11 cellular contexts compared by ENCODE assay signal in genomic region chr5:136066705-136067271, GRCh38. TPM values are rescaled to one million over a fixed set of nuclear protein-coding genes. Genes with fewer than 3 reads are reported as not detected.
DNase-seq lines count a peak whose midpoint lies in the region; ATAC-seq and TF ChIP-seq lines count a peak whose summit lies in the region.
"Had no signal": no experiment of that assay in that cellular context is flagged by ENCODE, and none has a peak within 500 bp of the region (broad histone marks: within the 10 kb centered on the region; RNA-seq: fewer than 3 reads in every experiment).

No MANE protein-coding gene starts in this region.

- H3K27ac Mint-ChIP-seq in activated T-helper 1 cell treated with anti-CD3 and anti-CD28 coated beads, Interleukin-12 subunit alpha, Interleukin-12 subunit beta, Interleukin-2, Interleukin-4 antibody, amounts not matched to agents 30 ng/mL and 10 ng/mL and 1 ng/mL, durations not matched to agents 14 hours and 24 hours and 36 hours = no peak overlapping the region
- H3K27ac Mint-ChIP-seq: activated T-cell treated with anti-CD3 and anti-CD28 coated beads, Interleukin-2, amount 50 U/mL, for 72 hours had no signal

- no peak for TF ChIP-seq POLR2A in sigmoid colon (IDR thresholded peaks at IDR 0.05)

- H3K27me3 ChIP-seq in sigmoid colon = no peaks in the 10 kb centered on the region

- intact Hi-C loops in sigmoid colon (cut with DNase I) = no loop called here
- intact Hi-C loops in activated T-helper 1 cell treated with anti-CD3 and anti-CD28 coated beads, Interleukin-12 subunit alpha, Interleukin-12 subunit beta, Interleukin-2, Interleukin-4 antibody, amounts not matched to agents 30 ng/mL and 10 ng/mL and 1 ng/mL, durations not matched to agents 14 hours and 24 hours and 36 hours (cut with micrococcal nuclease) = no loop called here

- 46 to 62% methylated on average over 4 of the region's 4 CpGs for WGBS in sigmoid colon, 2 donors

- peak; percentile 20 to 45 (median 38) for TF ChIP-seq CTCF in sigmoid colon (IDR thresholded peaks at IDR 0.05)

- H3K9me3 ChIP-seq in sigmoid colon = no peaks in the 10 kb centered on the region

- no peak for TF ChIP-seq EP300 in sigmoid colon (IDR thresholded peaks at IDR 0.05)

- no peaks in the 10 kb centered on the region for H3K9me3 Mint-ChIP-seq in activated T-helper 1 cell treated with anti-CD3 and anti-CD28 coated beads, Interleukin-12 subunit alpha, Interleukin-12 subunit beta, Interleukin-2, Interleukin-4 antibody, amounts not matched to agents 30 ng/mL and 10 ng/mL and 1 ng/mL, durations not matched to agents 14 hours and 24 hours and 36 hours

- no peaks in the 10 kb centered on the region for H3K36me3 Mint-ChIP-seq in activated T-helper 1 cell treated with anti-CD3 and anti-CD28 coated beads, Interleukin-12 subunit alpha, Interleukin-12 subunit beta, Interleukin-2, Interleukin-4 antibody, amounts not matched to agents 30 ng/mL and 10 ng/mL and 1 ng/mL, durations not matched to agents 14 hours and 24 hours and 36 hours (ENCODE audit: low read depth)

- peaks cover 0 to 44% (median 30%) of the 10 kb centered on the region in 4 donors for H3K4me1 ChIP-seq in sigmoid colon
- H3K4me1 ChIP-seq: parathyroid adenoma had no signal

- DNase-seq in EH (ENCODE audit: low read depth) (peak; percentile 48), SK-MEL-5 (ENCODE audit: low read depth, low spot score) (peak; percentile 22), glomerular visceral epithelial cell (ENCODE audit: extremely low spot score) (peak; percentile 71), sigmoid colon (peak; percentile 86), UCSD-AML1 (lab: John Stamatoyannopoulos, UW; ENCODE audit: unreplicated experiment) (no peak)
- no peak for DNase-seq in activated T-helper 1 cell treated with anti-CD3 and anti-CD28 coated beads, Interleukin-12 subunit alpha, Interleukin-12 subunit beta, Interleukin-2, Interleukin-4 antibody, amounts not matched to agents 30 ng/mL and 10 ng/mL and 1 ng/mL, durations not matched to agents 14 hours and 24 hours and 36 hours (ENCODE audit: low spot score)
- DNase-seq: activated T-cell treated with anti-CD3 and anti-CD28 coated beads, Interleukin-2, amount 50 U/mL, for 72 hours; KBM-7 had no signal

- H3K27me3 Mint-ChIP-seq in activated T-helper 1 cell treated with anti-CD3 and anti-CD28 coated beads, Interleukin-12 subunit alpha, Interleukin-12 subunit beta, Interleukin-2, Interleukin-4 antibody, amounts not matched to agents 30 ng/mL and 10 ng/mL and 1 ng/mL, durations not matched to agents 14 hours and 24 hours and 36 hours (ENCODE audit: insufficient read depth) = peaks cover 14% of the 10 kb centered on the region

- H3K4me3 Mint-ChIP-seq in activated T-helper 1 cell treated with anti-CD3 and anti-CD28 coated beads, Interleukin-12 subunit alpha, Interleukin-12 subunit beta, Interleukin-2, Interleukin-4 antibody, amounts not matched to agents 30 ng/mL and 10 ng/mL and 1 ng/mL, durations not matched to agents 14 hours and 24 hours and 36 hours = no peak overlapping the region
- H3K4me3 Mint-ChIP-seq: activated T-cell treated with anti-CD3 and anti-CD28 coated beads, Interleukin-2, amount 50 U/mL, for 72 hours had no signal

- H3K27ac ChIP-seq in sigmoid colon = peak overlapping the region; percentile 67 to 80 (median 73)
- H3K27ac ChIP-seq: parathyroid adenoma had no signal

- peaks cover 0 to 6% (median 0%) of the 10 kb centered on the region in 4 donors for H3K36me3 ChIP-seq in sigmoid colon

- in situ Hi-C loops in SK-MEL-5 (cut with HindIII; ENCODE audit: low pct_unique_long_range_greater_than_20kb, low sequenced_read_pairs) = no loop called here

- H3K4me1 Mint-ChIP-seq in activated T-helper 1 cell treated with anti-CD3 and anti-CD28 coated beads, Interleukin-12 subunit alpha, Interleukin-12 subunit beta, Interleukin-2, Interleukin-4 antibody, amounts not matched to agents 30 ng/mL and 10 ng/mL and 1 ng/mL, durations not matched to agents 14 hours and 24 hours and 36 hours (ENCODE audit: low read depth) = no peaks in the 10 kb centered on the region

- H3K4me3 ChIP-seq in sigmoid colon = no peak overlapping the region

- ATAC-seq in GM19463 (IDR thresholded peaks at IDR 0.05; ENCODE audit: unreplicated experiment) = no peak
- ATAC-seq in GM21717 (IDR thresholded peaks at IDR 0.05; ENCODE audit: unreplicated experiment) = no peak

RNA-seq across cellular contexts. Expression of gene TGFBI, which starts 38.0 kb away (rescaled TPM):
- 304 and 330 TPM in 2 replicates for total RNA-seq in SK-MEL-5 (2014; rRNA removed; shearing (Covaris generic))
- 610 and 786 TPM in 2 replicates for polyA plus RNA-seq in SK-MEL-5 (2015; cell fraction: cytosol; rRNA removed)
- 566 and 641 TPM in 2 replicates for polyA plus RNA-seq in SK-MEL-5 (2015; cell fraction: nucleus; rRNA removed)
- total RNA-seq in sigmoid colon = 100 to 1,000 TPM in 2 of 4 donors, 10 to 100 TPM in 2; 49.2 to 178 (median 91.6) TPM
- 100 to 1,000 TPM in 1 of 3 donors, 10 to 100 TPM in 2; 48.6 to 106 (median 65.3) TPM for polyA plus RNA-seq in sigmoid colon
- total RNA-seq in activated T-helper 1 cell treated with anti-CD3 and anti-CD28 coated beads, Interleukin-12 subunit alpha, Interleukin-12 subunit beta, Interleukin-2, Interleukin-4 antibody, amounts not matched to agents 30 ng/mL and 10 ng/mL and 1 ng/mL, durations not matched to agents 14 hours and 24 hours and 36 hours = not detected in 2 replicates
- total RNA-seq: activated T-cell treated with anti-CD3 and anti-CD28 coated beads, Interleukin-2, amount 50 U/mL, for 72 hours had no signal

Comparison
In these comparisons a context has a peak if more than half of its experiments do, and no peak if none do; other contexts are left out.
1. DNase-seq: peak in EH (single experiment), SK-MEL-5 (single experiment), glomerular visceral epithelial cell (single experiment) and sigmoid colon (single experiment); none in UCSD-AML1 (single experiment) and activated T-helper 1 cell treated with anti-CD3 and anti-CD28 coated beads, Interleukin-12 subunit alpha, Interleukin-12 subunit beta, Interleukin-2, Interleukin-4 antibody, amounts not matched to agents 30 ng/mL and 10 ng/mL and 1 ng/mL, durations not matched to agents 14 hours and 24 hours and 36 hours (single experiment).
2. RNA of gene TGFBI, which starts 38.0 kb away (total RNA-seq): 304 to 330 TPM in SK-MEL-5 and 49.2 to 178 TPM in sigmoid colon; not detected in activated T-helper 1 cell treated with anti-CD3 and anti-CD28 coated beads, Interleukin-12 subunit alpha, Interleukin-12 subunit beta, Interleukin-2, Interleukin-4 antibody, amounts not matched to agents 30 ng/mL and 10 ng/mL and 1 ng/mL, durations not matched to agents 14 hours and 24 hours and 36 hours; every median in the first group is over 10 times any median in the second.